In genomic region chr1:93129507-93130099, GRCh38 we compare ENCODE assay signal across 23 cellular contexts.
"Had no signal": no experiment of that assay in that cellular context is flagged by ENCODE, and none has a peak within 500 bp of the region (broad histone marks: within the 10 kb centered on the region; RNA-seq: fewer than 3 reads in every experiment).

No MANE protein-coding gene starts in this region.

- ATAC-seq: activated CD4-positive, alpha-beta T cell treated with anti-CD3 and anti-CD28 coated beads for 36 hours; activated T-cell treated with anti-CD3 and anti-CD28 coated beads, Interleukin-2, amount 50 U/mL, for 4 hours; heart left ventricle; left colon; lower lobe of right lung; mucosa of descending colon; upper lobe of right lung had no signal

- H3K27ac Mint-ChIP-seq: activated B cell treated with CpG ODN at 0.5 μM for 24 hours; activated CD4-positive, alpha-beta T cell treated with anti-CD3 and anti-CD28 coated beads for 36 hours; brain; dendritic cell treated with granulocyte-macrophage colony-stimulating factor and Interleukin-4, amounts not matched to agents 40 ng/mL and 50 ng/mL, for 4 days; T-helper 1 cell treated with Interleukin-12 subunit alpha and Interleukin-12 subunit beta and Interleukin-4 antibody, amounts not matched to agents 30 μg/mL and 1 μg/mL, for 36 hours had no signal

- H3K9me3 ChIP-seq: heart left ventricle, lower lobe of right lung, mucosa of descending colon, sigmoid colon, thyroid gland, upper lobe of right lung had no signal

- H3K27me3 Mint-ChIP-seq: activated B cell treated with CpG ODN at 0.5 μM for 24 hours; activated CD4-positive, alpha-beta T cell treated with anti-CD3 and anti-CD28 coated beads for 36 hours; brain; dendritic cell treated with granulocyte-macrophage colony-stimulating factor and Interleukin-4, amounts not matched to agents 40 ng/mL and 50 ng/mL, for 4 days had no signal

- H3K4me1 Mint-ChIP-seq: activated B cell treated with CpG ODN at 0.5 μM for 24 hours had no signal

- H3K4me1 ChIP-seq: heart left ventricle, lower lobe of right lung, sigmoid colon, thyroid gland, upper lobe of right lung had no signal

- H3K9me3 Mint-ChIP-seq: activated B cell treated with CpG ODN at 0.5 μM for 24 hours; activated T-cell treated with anti-CD3 and anti-CD28 coated beads, Interleukin-2, amount 50 U/mL, for 4 hours; brain; dendritic cell treated with granulocyte-macrophage colony-stimulating factor and Interleukin-4, amounts not matched to agents 40 ng/mL and 50 ng/mL, for 4 days; T-helper 1 cell treated with Interleukin-12 subunit alpha and Interleukin-12 subunit beta and Interleukin-4 antibody, amounts not matched to agents 30 μg/mL and 1 μg/mL, for 36 hours had no signal

- H3K4me3 ChIP-seq: heart left ventricle, lower lobe of right lung, mucosa of descending colon, sigmoid colon, thyroid gland, upper lobe of right lung had no signal

- H3K27ac ChIP-seq: heart left ventricle, lower lobe of right lung, sigmoid colon, thyroid gland, upper lobe of right lung had no signal

- H3K36me3 ChIP-seq: thyroid gland had no signal

- DNase-seq: activated B cell treated with CpG ODN at 0.5 μM for 24 hours; activated CD4-positive, alpha-beta T cell treated with anti-CD3 and anti-CD28 coated beads for 36 hours; activated CD4-positive, alpha-beta T cell treated with anti-CD3 and anti-CD28 coated beads, Interleukin-2, amount 50 U/mL, for 48 hours; activated CD8-positive, alpha-beta memory T cell treated with anti-CD3 and anti-CD28 coated beads, Interleukin-2, amount 50 U/mL, for 48 hours; activated naive CD4-positive, alpha-beta T cell treated with Interleukin-2 at 50 U/mL for 16 hours; activated T-cell treated with anti-CD3 and anti-CD28 coated beads, Interleukin-2, amount 50 U/mL, for 4 hours; amygdala; effector CD4-positive, alpha-beta T cell; heart left ventricle; islet precursor cell; left colon; lower lobe of right lung; mesendoderm; mucosa of descending colon; nucleus accumbens; sigmoid colon; stimulated activated CD4-positive, alpha-beta T cell treated with anti-CD3 and anti-CD28 coated beads, Interleukin-2, amount 100 ng/mL, for 48 hours; stimulated activated naive CD4-positive, alpha-beta T cell; thyroid gland; upper lobe of right lung had no signal

- H3K27me3 ChIP-seq: heart left ventricle, sigmoid colon, thyroid gland, upper lobe of right lung had no signal

- H3K4me3 Mint-ChIP-seq: activated B cell treated with CpG ODN at 0.5 μM for 24 hours; activated CD4-positive, alpha-beta T cell treated with anti-CD3 and anti-CD28 coated beads for 36 hours; activated T-cell treated with anti-CD3 and anti-CD28 coated beads, Interleukin-2, amount 50 U/mL, for 4 hours; brain; dendritic cell treated with granulocyte-macrophage colony-stimulating factor and Interleukin-4, amounts not matched to agents 40 ng/mL and 50 ng/mL, for 4 days; T-helper 1 cell treated with Interleukin-12 subunit alpha and Interleukin-12 subunit beta and Interleukin-4 antibody, amounts not matched to agents 30 μg/mL and 1 μg/mL, for 36 hours had no signal
